In the genomic region with DNA sequence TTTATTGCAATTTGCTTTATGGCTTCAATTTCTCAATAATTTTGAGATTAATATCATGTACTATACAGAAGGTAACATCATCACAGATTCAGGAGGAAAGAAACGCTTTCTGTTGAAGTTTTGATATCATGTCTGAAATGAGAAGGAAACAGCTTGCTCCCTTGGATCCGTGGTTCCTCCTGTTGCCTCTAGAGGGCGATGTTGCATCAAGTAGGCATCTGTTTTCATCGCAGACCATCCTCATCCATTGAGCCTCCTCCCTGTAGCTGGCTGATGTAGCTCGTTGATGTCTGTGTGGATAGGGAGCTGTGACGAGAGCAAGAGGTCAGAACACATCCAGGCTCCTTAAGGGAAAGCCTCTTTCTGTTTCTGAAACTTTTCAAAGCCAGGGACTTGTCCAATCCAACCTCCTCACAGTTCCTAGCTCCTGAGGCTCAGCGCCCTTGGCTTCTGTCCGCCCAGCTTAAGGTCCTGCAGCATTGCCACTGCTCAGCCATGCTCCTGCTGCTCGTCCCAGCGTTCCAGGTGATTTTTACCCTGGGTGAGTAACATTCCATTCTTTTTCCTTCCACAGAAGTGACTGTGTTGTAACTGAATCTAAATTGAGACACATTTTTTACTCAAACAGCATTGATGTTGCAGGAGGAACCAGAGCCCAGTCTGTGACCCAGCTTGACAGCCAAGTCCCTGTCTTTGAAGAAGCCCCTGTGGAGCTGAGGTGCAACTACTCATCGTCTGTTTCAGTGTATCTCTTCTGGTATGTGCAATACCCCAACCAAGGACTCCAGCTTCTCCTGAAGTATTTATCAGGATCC, we compare ENCODE assay signal across 8 cellular contexts.
DNase-seq lines count a peak whose midpoint lies in the region; TF ChIP-seq lines count a peak whose summit lies in the region.

No MANE protein-coding gene starts in this region.

- no peak overlapping the region for H2AFZ ChIP-seq in SK-N-SH (ENCODE audit: low read depth)

- H3K4me1 ChIP-seq in DOHH2 (ENCODE audit: control insufficient read depth, low read length): no peaks in the 10 kb centered on the region
- no peaks in the 10 kb centered on the region for H3K4me1 ChIP-seq in SK-N-SH (ENCODE audit: control insufficient read depth in 1 of 2, insufficient read depth in 2 of 2, low read depth in 1 of 2, low read length in 1 of 2)
- H3K4me1 ChIP-seq in iPS-15b (ENCODE audit: control insufficient read depth, insufficient read depth, low read length): no peaks in the 10 kb centered on the region

- H3K4me3 Mint-ChIP-seq in activated naive CD8-positive, alpha-beta T cell treated with anti-CD3 and anti-CD28 coated beads for 36 hours: peak overlapping the region; percentile 76

- H3F3A ChIP-seq in DOHH2 (ENCODE audit: control insufficient read depth, insufficient read depth) (no peaks in the 10 kb centered on the region), SK-N-SH (replicated peaks; ENCODE audit: insufficient read depth) (no peaks in the 10 kb centered on the region)

- peaks cover 6% of the 10 kb centered on the region for H3K4me1 Mint-ChIP-seq in activated naive CD8-positive, alpha-beta T cell treated with anti-CD3 and anti-CD28 coated beads for 36 hours

- peak; percentile 77 for DNase-seq in HEK293T (ENCODE audit: extremely low spot score)
- peak; percentile 33 for DNase-seq in SK-N-SH
- peak; percentile 38 for DNase-seq in activated naive CD8-positive, alpha-beta T cell treated with anti-CD3 and anti-CD28 coated beads for 36 hours
- DNase-seq in stimulated activated CD8-positive, alpha-beta memory T cell treated with anti-CD3 and anti-CD28 coated beads, Interleukin-12 subunit alpha, Interleukin-12 subunit beta, amount 100 ng/mL, for 1 hour (ENCODE audit: low read depth): peak; percentile 27
- no peak for DNase-seq in AG08395 (ENCODE audit: low spot score)
- no peak for DNase-seq in hippocampal formation (lab: John Stamatoyannopoulos, UW)

- CTCF ChIA-PET in HEK293T (lab: Yijun Ruan, JAX): interaction anchor here (0.5 to 2.1 kb wide), 20 partner anchors 8 to 286 kb away, joined by 3 to 22 read pairs (median 4); no protein-coding TSS in a partner anchor
- CTCF ChIA-PET in SK-N-SH (lab: Yijun Ruan, JAX): interaction anchor here (0.7 to 4.4 kb wide), 17 partner anchors 10 to 257 kb away, joined by 3 to 47 read pairs (median 5); no protein-coding TSS in a partner anchor

- WGBS in SK-N-SH (ENCODE audit: low lambda C conversion rate): 3% methylated on average over 11 of the region's 11 CpGs

- H3K36me3 Mint-ChIP-seq in activated naive CD8-positive, alpha-beta T cell treated with anti-CD3 and anti-CD28 coated beads for 36 hours: no peaks in the 10 kb centered on the region

- H3K9me2 ChIP-seq in DOHH2 (replicated peaks; ENCODE audit: control insufficient read depth, low read length): no peaks in the 10 kb centered on the region
- H3K9me2 ChIP-seq in SK-N-SH: no peaks in the 10 kb centered on the region

- TF ChIP-seq EP300 in SK-N-SH (IDR thresholded peaks at IDR 0.05; ENCODE audit: borderline replicate concordance in 1 of 2, low read depth in 1 of 2, low read length in 1 of 2): no peak

- no peaks in the 10 kb centered on the region for H3K27me3 Mint-ChIP-seq in activated naive CD8-positive, alpha-beta T cell treated with anti-CD3 and anti-CD28 coated beads for 36 hours

- TF ChIP-seq CTCF in DOHH2 (IDR thresholded peaks at IDR 0.05; ENCODE audit: low read depth, low read length, poor library complexity, severe bottlenecking): peak; percentile 92
- TF ChIP-seq CTCF in SK-N-SH (IDR thresholded peaks at IDR 0.05): peak; percentile 80

- H3K79me2 ChIP-seq in DOHH2 (ENCODE audit: control insufficient read depth, low read length) (no peaks in the 10 kb centered on the region), SK-N-SH (ENCODE audit: insufficient read depth) (no peaks in the 10 kb centered on the region)

- H4K20me1 ChIP-seq in DOHH2 (ENCODE audit: control insufficient read depth, insufficient read depth, low read depth, low read length): no peaks in the 10 kb centered on the region
- no peaks in the 10 kb centered on the region for H4K20me1 ChIP-seq in SK-N-SH (ENCODE audit: insufficient read depth)

- H3K27ac Mint-ChIP-seq in activated naive CD8-positive, alpha-beta T cell treated with anti-CD3 and anti-CD28 coated beads for 36 hours: peak overlapping the region; percentile 66

- H3K9me3 ChIP-seq in DOHH2 (ENCODE audit: control insufficient read depth, insufficient read depth, low read length) (no peaks in the 10 kb centered on the region), SK-N-SH (no peaks in the 10 kb centered on the region), iPS-15b (ENCODE audit: control insufficient read depth, insufficient read depth, low read length) (no peaks in the 10 kb centered on the region)

- H3K27me3 ChIP-seq in DOHH2 (ENCODE audit: control insufficient read depth, low read length) (peaks cover 9% of the 10 kb centered on the region; the same call in 1 of the 2 replicates), SK-N-SH (ENCODE audit: insufficient read depth) (no peaks in the 10 kb centered on the region), iPS-15b (ENCODE audit: control insufficient read depth, insufficient read depth, low read length) (no peaks in the 10 kb centered on the region)

- H3K4me2 ChIP-seq in DOHH2 (ENCODE audit: low read length): no peak overlapping the region
- H3K4me2 ChIP-seq in SK-N-SH: no peak overlapping the region

- H3K27ac ChIP-seq in DOHH2 (ENCODE audit: low read depth, low read length): no peak overlapping the region
- H3K27ac ChIP-seq in SK-N-SH (ENCODE audit: low read depth in 2 of 2, low read length in 1 of 2): no peak overlapping the region

- TF ChIP-seq RAD21 in SK-N-SH (IDR thresholded peaks at IDR 0.05; ENCODE audit: low read length): peak; percentile 27; the same call in 1 of the 2 replicates

- no peaks in the 10 kb centered on the region for H3K36me3 ChIP-seq in DOHH2 (ENCODE audit: control insufficient read depth, low read length)
- H3K36me3 ChIP-seq in SK-N-SH (replicated peaks in 1 of 2; ENCODE audit: control insufficient read depth in 1 of 2, insufficient read depth in 2 of 2, low read length in 1 of 2): no peaks in the 10 kb centered on the region
- no peaks in the 10 kb centered on the region for H3K36me3 ChIP-seq in iPS-15b (ENCODE audit: control insufficient read depth, insufficient read depth, low read length)

- no peak overlapping the region for H3K9ac ChIP-seq in SK-N-SH
- H3K9ac ChIP-seq in iPS-15b (ENCODE audit: low read depth, low read length): peak overlapping the region; percentile 12

- no peaks in the 10 kb centered on the region for H3K9me3 Mint-ChIP-seq in activated naive CD8-positive, alpha-beta T cell treated with anti-CD3 and anti-CD28 coated beads for 36 hours

- no peak overlapping the region for H3K4me3 ChIP-seq in DOHH2 (ENCODE audit: low read length)
- no peak overlapping the region; a peak in 1 of 4 replicates for H3K4me3 ChIP-seq in SK-N-SH (ENCODE audit: low read depth in 2 of 2, low read length in 1 of 2)
- no peak overlapping the region for H3K4me3 ChIP-seq in iPS-15b (ENCODE audit: low read depth, low read length)

- POLR2A ChIA-PET in HEK293T (lab: Yijun Ruan, JAX) (no interaction called here), SK-N-SH (lab: Yijun Ruan, JAX) (no interaction called here)

TF ChIP-seq in HEK293T, 16 proteins besides CTCF, POLR2A, EP300 and RAD21:
- TF ChIP-seq BHLHE40 (IDR thresholded peaks at IDR 0.05; ENCODE audit: borderline replicate concordance) (no peak), FOXA1 (IDR thresholded peaks at IDR 0.05) (no peak), TARDBP (IDR thresholded peaks at IDR 0.05) (no peak), SP1 (IDR thresholded peaks at IDR 0.05) (no peak), NFRKB (IDR thresholded peaks at IDR 0.05) (no peak), HDGF (IDR thresholded peaks at IDR 0.05; ENCODE audit: borderline replicate concordance) (no peak), ELF4 (IDR thresholded peaks at IDR 0.05) (no peak), ZNF384 (IDR thresholded peaks at IDR 0.05) (no peak), L3MBTL2 (conservative IDR thresholded peaks at IDR 0.05) (no peak), SUZ12 (IDR thresholded peaks at IDR 0.05) (no peak)
- TF ChIP-seq, protein P1, sequence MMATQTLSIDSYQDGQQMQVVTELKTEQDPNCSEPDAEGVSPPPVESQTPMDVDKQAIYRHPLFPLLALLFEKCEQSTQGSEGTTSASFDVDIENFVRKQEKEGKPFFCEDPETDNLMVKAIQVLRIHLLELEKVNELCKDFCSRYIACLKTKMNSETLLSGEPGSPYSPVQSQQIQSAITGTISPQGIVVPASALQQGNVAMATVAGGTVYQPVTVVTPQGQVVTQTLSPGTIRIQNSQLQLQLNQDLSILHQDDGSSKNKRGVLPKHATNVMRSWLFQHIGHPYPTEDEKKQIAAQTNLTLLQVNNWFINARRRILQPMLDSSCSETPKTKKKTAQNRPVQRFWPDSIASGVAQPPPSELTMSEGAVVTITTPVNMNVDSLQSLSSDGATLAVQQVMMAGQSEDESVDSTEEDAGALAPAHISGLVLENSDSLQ (IDR thresholded peaks at IDR 0.05): no peak

TF ChIP-seq in SK-N-SH, 30 proteins besides CTCF, POLR2A, EP300 and RAD21:
- TF ChIP-seq MXI1 (IDR thresholded peaks at IDR 0.05; ENCODE audit: low read depth, low read length) (no peak), FOXJ3 (CRISPR knock-in tag; IDR thresholded peaks at IDR 0.05) (no peak), JUND (IDR thresholded peaks at IDR 0.05) (no peak), ELF1 (IDR thresholded peaks at IDR 0.05) (no peak), TEAD4 (IDR thresholded peaks at IDR 0.05; ENCODE audit: borderline replicate concordance, insufficient read depth) (no peak), EZH2phosphoT487 (IDR thresholded peaks at IDR 0.05; ENCODE audit: borderline replicate concordance, low read depth) (no peak), SMC3 (IDR thresholded peaks at IDR 0.05; ENCODE audit: low read depth, low read length) (no peak), CHD2 (IDR thresholded peaks at IDR 0.05; ENCODE audit: low read length, partially characterized antibody) (no peak), GATA2 (CRISPR knock-in tag; IDR thresholded peaks at IDR 0.05) (no peak)
- TF ChIP-seq, protein P2, sequence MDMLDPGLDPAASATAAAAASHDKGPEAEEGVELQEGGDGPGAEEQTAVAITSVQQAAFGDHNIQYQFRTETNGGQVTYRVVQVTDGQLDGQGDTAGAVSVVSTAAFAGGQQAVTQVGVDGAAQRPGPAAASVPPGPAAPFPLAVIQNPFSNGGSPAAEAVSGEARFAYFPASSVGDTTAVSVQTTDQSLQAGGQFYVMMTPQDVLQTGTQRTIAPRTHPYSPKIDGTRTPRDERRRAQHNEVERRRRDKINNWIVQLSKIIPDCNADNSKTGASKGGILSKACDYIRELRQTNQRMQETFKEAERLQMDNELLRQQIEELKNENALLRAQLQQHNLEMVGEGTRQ (IDR thresholded peaks at IDR 0.05; ENCODE audit: borderline replicate concordance, low read depth, low read length): no peak

Comparison
In these comparisons a context has a peak if more than half of its experiments do, and no peak if none do; other contexts are left out.
1. DNase-seq: peak in HEK293T (single experiment), SK-N-SH (single experiment), activated naive CD8-positive, alpha-beta T cell treated with anti-CD3 and anti-CD28 coated beads for 36 hours (single experiment) and stimulated activated CD8-positive, alpha-beta memory T cell treated with anti-CD3 and anti-CD28 coated beads, Interleukin-12 subunit alpha, Interleukin-12 subunit beta, amount 100 ng/mL, for 1 hour (single experiment); none in AG08395 (single experiment) and hippocampal formation (0 of 2).